ENCODE assay signal across 1 cellular context in the genomic region with DNA sequence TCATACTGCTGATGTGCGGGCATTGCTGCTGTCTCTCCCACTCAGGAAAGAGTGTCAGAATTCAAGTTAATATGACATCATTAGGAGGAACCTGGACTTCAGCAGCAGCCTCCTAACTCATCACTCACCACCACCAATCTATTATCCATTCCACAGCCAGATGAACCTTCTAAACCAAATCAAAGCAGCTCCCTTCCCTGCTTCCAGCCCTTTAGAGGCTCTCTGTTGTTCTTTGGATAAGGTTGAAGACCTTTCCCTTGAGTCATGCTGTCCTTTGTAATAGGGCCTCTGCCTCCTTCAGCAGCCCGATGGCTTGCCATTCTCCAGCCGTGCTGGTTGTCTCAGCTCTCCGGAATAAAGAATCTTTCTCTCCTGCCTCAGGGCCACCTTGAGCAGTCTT.
TF ChIP-seq lines count a peak whose summit lies in the region.

No MANE protein-coding gene starts in this region.

TF ChIP-seq in GM23338, 12 proteins besides CTCF, POLR2A, EP300 and RAD21 (continued from another document):
- TF ChIP-seq, protein P1, sequence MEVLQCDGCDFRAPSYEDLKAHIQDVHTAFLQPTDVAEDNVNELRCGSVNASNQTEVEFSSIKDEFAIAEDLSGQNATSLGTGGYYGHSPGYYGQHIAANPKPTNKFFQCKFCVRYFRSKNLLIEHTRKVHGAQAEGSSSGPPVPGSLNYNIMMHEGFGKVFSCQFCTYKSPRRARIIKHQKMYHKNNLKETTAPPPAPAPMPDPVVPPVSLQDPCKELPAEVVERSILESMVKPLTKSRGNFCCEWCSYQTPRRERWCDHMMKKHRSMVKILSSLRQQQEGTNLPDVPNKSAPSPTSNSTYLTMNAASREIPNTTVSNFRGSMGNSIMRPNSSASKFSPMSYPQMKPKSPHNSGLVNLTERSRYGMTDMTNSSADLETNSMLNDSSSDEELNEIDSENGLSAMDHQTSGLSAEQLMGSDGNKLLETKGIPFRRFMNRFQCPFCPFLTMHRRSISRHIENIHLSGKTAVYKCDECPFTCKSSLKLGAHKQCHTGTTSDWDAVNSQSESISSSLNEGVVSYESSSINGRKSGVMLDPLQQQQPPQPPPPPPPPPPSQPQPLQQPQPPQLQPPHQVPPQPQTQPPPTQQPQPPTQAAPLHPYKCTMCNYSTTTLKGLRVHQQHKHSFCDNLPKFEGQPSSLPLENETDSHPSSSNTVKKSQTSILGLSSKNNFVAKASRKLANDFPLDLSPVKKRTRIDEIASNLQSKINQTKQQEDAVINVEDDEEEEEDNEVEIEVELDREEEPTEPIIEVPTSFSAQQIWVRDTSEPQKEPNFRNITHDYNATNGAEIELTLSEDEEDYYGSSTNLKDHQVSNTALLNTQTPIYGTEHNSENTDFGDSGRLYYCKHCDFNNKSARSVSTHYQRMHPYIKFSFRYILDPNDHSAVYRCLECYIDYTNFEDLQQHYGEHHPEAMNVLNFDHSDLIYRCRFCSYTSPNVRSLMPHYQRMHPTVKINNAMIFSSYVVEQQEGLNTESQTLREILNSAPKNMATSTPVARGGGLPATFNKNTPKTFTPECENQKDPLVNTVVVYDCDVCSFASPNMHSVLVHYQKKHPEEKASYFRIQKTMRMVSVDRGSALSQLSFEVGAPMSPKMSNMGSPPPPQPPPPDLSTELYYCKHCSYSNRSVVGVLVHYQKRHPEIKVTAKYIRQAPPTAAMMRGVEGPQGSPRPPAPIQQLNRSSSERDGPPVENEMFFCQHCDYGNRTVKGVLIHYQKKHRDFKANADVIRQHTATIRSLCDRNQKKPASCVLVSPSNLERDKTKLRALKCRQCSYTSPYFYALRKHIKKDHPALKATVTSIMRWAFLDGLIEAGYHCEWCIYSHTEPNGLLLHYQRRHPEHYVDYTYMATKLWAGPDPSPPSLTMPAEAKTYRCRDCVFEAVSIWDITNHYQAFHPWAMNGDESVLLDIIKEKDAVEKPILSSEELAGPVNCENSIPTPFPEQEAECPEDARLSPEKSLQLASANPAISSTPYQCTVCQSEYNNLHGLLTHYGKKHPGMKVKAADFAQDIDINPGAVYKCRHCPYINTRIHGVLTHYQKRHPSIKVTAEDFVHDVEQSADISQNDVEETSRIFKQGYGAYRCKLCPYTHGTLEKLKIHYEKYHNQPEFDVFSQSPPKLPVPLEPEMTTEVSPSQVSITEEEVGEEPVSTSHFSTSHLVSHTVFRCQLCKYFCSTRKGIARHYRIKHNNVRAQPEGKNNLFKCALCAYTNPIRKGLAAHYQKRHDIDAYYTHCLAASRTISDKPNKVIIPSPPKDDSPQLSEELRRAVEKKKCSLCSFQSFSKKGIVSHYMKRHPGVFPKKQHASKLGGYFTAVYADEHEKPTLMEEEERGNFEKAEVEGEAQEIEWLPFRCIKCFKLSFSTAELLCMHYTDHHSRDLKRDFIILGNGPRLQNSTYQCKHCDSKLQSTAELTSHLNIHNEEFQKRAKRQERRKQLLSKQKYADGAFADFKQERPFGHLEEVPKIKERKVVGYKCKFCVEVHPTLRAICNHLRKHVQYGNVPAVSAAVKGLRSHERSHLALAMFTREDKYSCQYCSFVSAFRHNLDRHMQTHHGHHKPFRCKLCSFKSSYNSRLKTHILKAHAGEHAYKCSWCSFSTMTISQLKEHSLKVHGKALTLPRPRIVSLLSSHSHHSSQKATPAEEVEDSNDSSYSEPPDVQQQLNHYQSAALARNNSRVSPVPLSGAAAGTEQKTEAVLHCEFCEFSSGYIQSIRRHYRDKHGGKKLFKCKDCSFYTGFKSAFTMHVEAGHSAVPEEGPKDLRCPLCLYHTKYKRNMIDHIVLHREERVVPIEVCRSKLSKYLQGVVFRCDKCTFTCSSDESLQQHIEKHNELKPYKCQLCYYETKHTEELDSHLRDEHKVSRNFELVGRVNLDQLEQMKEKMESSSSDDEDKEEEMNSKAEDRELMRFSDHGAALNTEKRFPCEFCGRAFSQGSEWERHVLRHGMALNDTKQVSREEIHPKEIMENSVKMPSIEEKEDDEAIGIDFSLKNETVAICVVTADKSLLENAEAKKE (CRISPR knock-in tag; IDR thresholded peaks at IDR 0.05) = no peak
- TF ChIP-seq ZNF331 (CRISPR knock-in tag; IDR thresholded peaks at IDR 0.05; ENCODE audit: low read depth) (no peak), CREB1 (CRISPR knock-in tag; IDR thresholded peaks at IDR 0.05; ENCODE audit: low read depth) (no peak), NANOG (IDR thresholded peaks at IDR 0.05; ENCODE audit: borderline replicate concordance) (no peak), POLR2AphosphoS5 (IDR thresholded peaks at IDR 0.05; ENCODE audit: low read depth) (no peak)
- TF ChIP-seq, protein P2, sequence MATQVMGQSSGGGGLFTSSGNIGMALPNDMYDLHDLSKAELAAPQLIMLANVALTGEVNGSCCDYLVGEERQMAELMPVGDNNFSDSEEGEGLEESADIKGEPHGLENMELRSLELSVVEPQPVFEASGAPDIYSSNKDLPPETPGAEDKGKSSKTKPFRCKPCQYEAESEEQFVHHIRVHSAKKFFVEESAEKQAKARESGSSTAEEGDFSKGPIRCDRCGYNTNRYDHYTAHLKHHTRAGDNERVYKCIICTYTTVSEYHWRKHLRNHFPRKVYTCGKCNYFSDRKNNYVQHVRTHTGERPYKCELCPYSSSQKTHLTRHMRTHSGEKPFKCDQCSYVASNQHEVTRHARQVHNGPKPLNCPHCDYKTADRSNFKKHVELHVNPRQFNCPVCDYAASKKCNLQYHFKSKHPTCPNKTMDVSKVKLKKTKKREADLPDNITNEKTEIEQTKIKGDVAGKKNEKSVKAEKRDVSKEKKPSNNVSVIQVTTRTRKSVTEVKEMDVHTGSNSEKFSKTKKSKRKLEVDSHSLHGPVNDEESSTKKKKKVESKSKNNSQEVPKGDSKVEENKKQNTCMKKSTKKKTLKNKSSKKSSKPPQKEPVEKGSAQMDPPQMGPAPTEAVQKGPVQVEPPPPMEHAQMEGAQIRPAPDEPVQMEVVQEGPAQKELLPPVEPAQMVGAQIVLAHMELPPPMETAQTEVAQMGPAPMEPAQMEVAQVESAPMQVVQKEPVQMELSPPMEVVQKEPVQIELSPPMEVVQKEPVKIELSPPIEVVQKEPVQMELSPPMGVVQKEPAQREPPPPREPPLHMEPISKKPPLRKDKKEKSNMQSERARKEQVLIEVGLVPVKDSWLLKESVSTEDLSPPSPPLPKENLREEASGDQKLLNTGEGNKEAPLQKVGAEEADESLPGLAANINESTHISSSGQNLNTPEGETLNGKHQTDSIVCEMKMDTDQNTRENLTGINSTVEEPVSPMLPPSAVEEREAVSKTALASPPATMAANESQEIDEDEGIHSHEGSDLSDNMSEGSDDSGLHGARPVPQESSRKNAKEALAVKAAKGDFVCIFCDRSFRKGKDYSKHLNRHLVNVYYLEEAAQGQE (IDR thresholded peaks at IDR 0.05; ENCODE audit: unreplicated experiment) = no peak
- TF ChIP-seq, protein P3, sequence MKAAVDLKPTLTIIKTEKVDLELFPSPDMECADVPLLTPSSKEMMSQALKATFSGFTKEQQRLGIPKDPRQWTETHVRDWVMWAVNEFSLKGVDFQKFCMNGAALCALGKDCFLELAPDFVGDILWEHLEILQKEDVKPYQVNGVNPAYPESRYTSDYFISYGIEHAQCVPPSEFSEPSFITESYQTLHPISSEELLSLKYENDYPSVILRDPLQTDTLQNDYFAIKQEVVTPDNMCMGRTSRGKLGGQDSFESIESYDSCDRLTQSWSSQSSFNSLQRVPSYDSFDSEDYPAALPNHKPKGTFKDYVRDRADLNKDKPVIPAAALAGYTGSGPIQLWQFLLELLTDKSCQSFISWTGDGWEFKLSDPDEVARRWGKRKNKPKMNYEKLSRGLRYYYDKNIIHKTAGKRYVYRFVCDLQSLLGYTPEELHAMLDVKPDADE (IDR thresholded peaks at IDR 0.05) = no peak
